8 cellular contexts compared by ENCODE assay signal in genomic region chr1:54715493-54716298, GRCh38. TPM values are rescaled to one million over a fixed set of nuclear protein-coding genes. Genes with fewer than 3 reads are reported as not detected.
DNase-seq lines count a peak whose midpoint lies in the region; ATAC-seq and TF ChIP-seq lines count a peak whose summit lies in the region.

TSS of gene TTC4 (plus strand) at chr1:54715861. CDS start at chr1:54715909, 48 bp downstream.

- peaks cover 22% of the 10 kb centered on the region for H3K79me2 ChIP-seq in OCI-LY7 (ENCODE audit: insufficient read depth, low read depth, low read length)

- H2AFZ ChIP-seq in OCI-LY7 (ENCODE audit: low read length), result peak within 1 kb of the TSS; percentile 99

- CTCF ChIA-PET in OCI-LY7 (lab: Charles Lee; ENCODE audit: unreplicated experiment), result interaction anchor here (0.9 kb wide), 1 partner anchor 15 kb away, joined by 5 read pairs; no protein-coding TSS in a partner anchor

- H3K4me3 ChIP-seq in HUES6 (ENCODE audit: low read depth, low read length), result peak within 1 kb of the TSS; percentile 96
- H3K4me3 ChIP-seq in OCI-LY7 (ENCODE audit: low read depth, low read length, poor library complexity, severe bottlenecking), result peak within 1 kb of the TSS; percentile 93
- peak within 1 kb of the TSS; percentile 97 for H3K4me3 ChIP-seq in epithelial cell of proximal tubule (ENCODE audit: low read depth, low read length)

- H3K4me2 ChIP-seq in OCI-LY7 (ENCODE audit: low read length), result peak within 1 kb of the TSS; percentile 88

- H3K27ac ChIP-seq in HUES6 (ENCODE audit: low read depth, low read length) (peak within 1 kb of the TSS; percentile 58; the same call in 1 of the 2 replicates), OCI-LY7 (ENCODE audit: low read depth, low read length, poor library complexity, severe bottlenecking) (no peak within 1 kb of the TSS)

- H3K9me3 ChIP-seq in HUES6 (ENCODE audit: control insufficient read depth, insufficient read depth, low read depth, low read length) (no peaks in the 10 kb centered on the region), OCI-LY7 (ENCODE audit: low read length) (no peaks in the 10 kb centered on the region)

- peak; percentile 95 for ATAC-seq in GM21423 (IDR thresholded peaks at IDR 0.05; ENCODE audit: unreplicated experiment)

- H3K36me3 ChIP-seq in HUES6 (ENCODE audit: control insufficient read depth, insufficient read depth, low read length) (peaks cover 22% of the 10 kb centered on the region), OCI-LY7 (ENCODE audit: insufficient read depth, low read length) (peaks cover 36% of the 10 kb centered on the region)

- H4K20me1 ChIP-seq in OCI-LY7 (ENCODE audit: insufficient read depth, low read length), result no peaks in the 10 kb centered on the region

- POLR2A ChIA-PET in OCI-LY7 (lab: Charles Lee), result interaction anchor here (0.6 to 1.8 kb wide), 5 partner anchors 10 to 639 kb away, joined by 3 to 7 read pairs (median 5); partner anchors contain the start of gene DHCR24

- DNase-seq in D341Med (ENCODE audit: low spot score) (peak; percentile 96), OCI-LY7 (ENCODE audit: low spot score) (peak; percentile 89), activated T-cell treated with anti-CD3 and anti-CD28 coated beads for 4 hours (peak; percentile 79), epithelial cell of proximal tubule (ENCODE audit: low read depth) (no peak), mucosa of gallbladder (ENCODE audit: low spot score) (peak; percentile 76)
- peak; percentile 73 for DNase-seq in stimulated activated CD8-positive, alpha-beta memory T cell treated with anti-CD3 and anti-CD28 coated beads, Interleukin-4, amount 100 ng/mL, for 24 hours (ENCODE audit: low read depth)

- H3K27me3 ChIP-seq in HUES6 (ENCODE audit: control insufficient read depth, insufficient read depth, low read length), result 0 out of 2 replicates have a peak, but pooled peaks cover 8% of the 10 kb centered on the region

- peak within 1 kb of the TSS; percentile 90 for H3K9ac ChIP-seq in HUES6 (ENCODE audit: low read length)

- H3K9me2 ChIP-seq in OCI-LY7 (ENCODE audit: insufficient read depth, low read length), result no peaks in the 10 kb centered on the region

- intact Hi-C loops in OCI-LY7 (cut with micrococcal nuclease; ENCODE audit: unreplicated experiment), result loop anchor here (2.0 kb wide), 1 partner anchor 49 kb away; the partner anchor contains the start of gene PARS2

- TF ChIP-seq CTCF in OCI-LY7 (conservative IDR thresholded peaks at IDR 0.05; ENCODE audit: low read length), result no peak
- no peak for TF ChIP-seq CTCF in epithelial cell of proximal tubule (conservative IDR thresholded peaks at IDR 0.05; ENCODE audit: low read depth, low read length)

- TSS peak; percentile 78 for BruUV-seq in OCI-LY7 (replicated peaks; lab: Mats Ljungman, UMichigan)

- H3K4me1 ChIP-seq in HUES6 (ENCODE audit: control insufficient read depth, insufficient read depth, low read length), result peaks cover 7% of the 10 kb centered on the region
- peaks cover 15% of the 10 kb centered on the region for H3K4me1 ChIP-seq in OCI-LY7 (ENCODE audit: insufficient read depth, low read length, poor library complexity, severe bottlenecking)

RNA-seq across cellular contexts. Expression of gene TTC4, which starts in this region (rescaled TPM):
- total RNA-seq in OCI-LY7 (2014; rRNA removed; shearing (Covaris generic)), result 20.7 and 26.1 TPM in 2 replicates
- total RNA-seq in OCI-LY7 (2022) (23.0 and 24.3 TPM in 2 replicates), epithelial cell of proximal tubule (23.1 and 38.6 TPM in 2 replicates), mucosa of gallbladder (14.0 TPM)
